In genomic region chr16:1822801-1823200, GRCh38 we compare ENCODE assay signal across 29 cellular contexts. TPM values are rescaled to one million over a fixed set of nuclear protein-coding genes. Genes with fewer than 3 reads are reported as not detected.
"Had no signal": no experiment of that assay in that cellular context is flagged by ENCODE, and none has a peak within 500 bp of the region (broad histone marks: within the 10 kb centered on the region; RNA-seq: fewer than 3 reads in every experiment).

No MANE protein-coding gene starts in this region.

- H3K4me3 ChIP-seq: stomach, suprapubic skin, testis, thoracic aorta, thyroid gland, tibial artery, tibial nerve, transverse colon, upper lobe of left lung, uterus, vagina had no signal

- H3K36me3 ChIP-seq: uterus had no signal

- H3K27ac ChIP-seq: stomach, suprapubic skin, testis, thoracic aorta, thyroid gland, tibial artery, tibial nerve, transverse colon, upper lobe of left lung, uterus, vagina had no signal

- H3K27ac Mint-ChIP-seq: stimulated activated effector memory CD8-positive, alpha-beta T cell treated with anti-CD3 and anti-CD28 coated beads, Interleukin-12 subunit alpha, Interleukin-12 subunit beta, amount 100 ng/mL, for 72 hours; stimulated activated memory B cell treated with anti-CD40 and anti-IgM and Interleukin-4, amounts not matched to agents 10 μg/mL and 1 μg/mL and 100 μg/mL, for 72 hours; stimulated activated naive B cell treated with anti-CD40 and anti-IgM and Interleukin-4, amounts not matched to agents 10 μg/mL and 1 μg/mL and 100 μg/mL, for 72 hours; stimulated activated naive CD8-positive, alpha-beta T cell treated with anti-CD3 and anti-CD28 coated beads, Interleukin-15, amount 100 ng/mL, for 72 hours; stimulated activated naive CD8-positive, alpha-beta T cell treated with anti-CD3 and anti-CD28 coated beads, Interleukin-15, Interleukin-2, amounts not matched to agents 100 ng/mL and 50 ng/mL, for 24 hours; type B pancreatic cell had no signal

- H3K27me3 ChIP-seq: stomach, suprapubic skin, testis, thyroid gland, tibial artery, tibial nerve, transverse colon, upper lobe of left lung, uterus, vagina had no signal

- H3K36me3 Mint-ChIP-seq: type B pancreatic cell had no signal

- H3K9me3 ChIP-seq: stomach, suprapubic skin, testis, thoracic aorta, thyroid gland, tibial artery, tibial nerve, transverse colon, upper lobe of left lung, uterus, vagina had no signal

- DNase-seq: stimulated activated CD4-positive, alpha-beta T cell treated with anti-CD3 and anti-CD28 coated beads, Interleukin-2, amount 100 ng/mL, for 48 hours; stimulated activated CD4-positive, alpha-beta T cell treated with anti-CD3 and anti-CD28 coated beads, Interleukin-4, amount 100 ng/mL, for 1 hour; stimulated activated CD4-positive, alpha-beta T cell treated with anti-CD3 and anti-CD28 coated beads, Interleukin-4, amount 100 ng/mL, for 24 hours; stimulated activated CD4-positive, alpha-beta T cell treated with anti-CD3 and anti-CD28 coated beads, Interleukin-4, amount 100 ng/mL, for 4 hours; stimulated activated CD8-positive, alpha-beta memory T cell treated with anti-CD3 and anti-CD28 coated beads, Interleukin-4, amount 100 ng/mL, for 48 hours; stimulated activated naive B cell treated with anti-CD40 and anti-IgM and Interleukin-4, amounts not matched to agents 10 μg/mL and 1 μg/mL and 100 μg/mL, for 72 hours; stimulated activated naive CD4-positive, alpha-beta T cell; stimulated activated naive CD4-positive, alpha-beta T cell treated with Interleukin-2 at 50 U/mL for 16 hours; stimulated activated naive CD8-positive, alpha-beta T cell treated with anti-CD3 and anti-CD28 coated beads, Interleukin-15, amount 100 ng/mL, for 72 hours; stimulated activated naive CD8-positive, alpha-beta T cell treated with anti-CD3 and anti-CD28 coated beads, Interleukin-15, Interleukin-2, amounts not matched to agents 100 U/mL and 50 U/mL, for 24 hours; stomach; substantia nigra; testis; thyroid gland; tibial artery; transverse colon; trophoblast cell; uterus had no signal

- H3K9me3 Mint-ChIP-seq: stimulated activated effector memory CD8-positive, alpha-beta T cell treated with anti-CD3 and anti-CD28 coated beads, Interleukin-12 subunit alpha, Interleukin-12 subunit beta, amount 100 ng/mL, for 72 hours; stimulated activated memory B cell treated with anti-CD40 and anti-IgM and Interleukin-4, amounts not matched to agents 10 μg/mL and 1 μg/mL and 100 μg/mL, for 72 hours; stimulated activated naive B cell treated with anti-CD40 and anti-IgM and Interleukin-4, amounts not matched to agents 10 μg/mL and 1 μg/mL and 100 μg/mL, for 72 hours; stimulated activated naive CD8-positive, alpha-beta T cell treated with anti-CD3 and anti-CD28 coated beads, Interleukin-15, amount 100 ng/mL, for 72 hours; stimulated activated naive CD8-positive, alpha-beta T cell treated with anti-CD3 and anti-CD28 coated beads, Interleukin-15, Interleukin-2, amounts not matched to agents 100 ng/mL and 50 ng/mL, for 24 hours; type B pancreatic cell had no signal

- H3K4me3 Mint-ChIP-seq: stimulated activated effector memory CD8-positive, alpha-beta T cell treated with anti-CD3 and anti-CD28 coated beads, Interleukin-12 subunit alpha, Interleukin-12 subunit beta, amount 100 ng/mL, for 72 hours; stimulated activated memory B cell treated with anti-CD40 and anti-IgM and Interleukin-4, amounts not matched to agents 10 μg/mL and 1 μg/mL and 100 μg/mL, for 72 hours; stimulated activated naive B cell treated with anti-CD40 and anti-IgM and Interleukin-4, amounts not matched to agents 10 μg/mL and 1 μg/mL and 100 μg/mL, for 72 hours; stimulated activated naive CD8-positive, alpha-beta T cell treated with anti-CD3 and anti-CD28 coated beads, Interleukin-15, amount 100 ng/mL, for 72 hours; stimulated activated naive CD8-positive, alpha-beta T cell treated with anti-CD3 and anti-CD28 coated beads, Interleukin-15, Interleukin-2, amounts not matched to agents 100 ng/mL and 50 ng/mL, for 24 hours; type B pancreatic cell had no signal

- H3K27me3 Mint-ChIP-seq: stimulated activated memory B cell treated with anti-CD40 and anti-IgM and Interleukin-4, amounts not matched to agents 10 μg/mL and 1 μg/mL and 100 μg/mL, for 72 hours; stimulated activated naive B cell treated with anti-CD40 and anti-IgM and Interleukin-4, amounts not matched to agents 10 μg/mL and 1 μg/mL and 100 μg/mL, for 72 hours; stimulated activated naive CD8-positive, alpha-beta T cell treated with anti-CD3 and anti-CD28 coated beads, Interleukin-15, amount 100 ng/mL, for 72 hours; stimulated activated naive CD8-positive, alpha-beta T cell treated with anti-CD3 and anti-CD28 coated beads, Interleukin-15, Interleukin-2, amounts not matched to agents 100 ng/mL and 50 ng/mL, for 24 hours; type B pancreatic cell had no signal

- ATAC-seq: stimulated activated effector memory CD8-positive, alpha-beta T cell treated with anti-CD3 and anti-CD28 coated beads, Interleukin-12 subunit alpha, Interleukin-12 subunit beta, amount 100 ng/mL, for 72 hours; stimulated activated memory B cell treated with anti-CD40 and anti-IgM and Interleukin-4, amounts not matched to agents 10 μg/mL and 1 μg/mL and 100 μg/mL, for 72 hours; stimulated activated naive B cell treated with anti-CD40 and anti-IgM and Interleukin-4, amounts not matched to agents 10 μg/mL and 1 μg/mL and 100 μg/mL, for 72 hours; stimulated activated naive CD8-positive, alpha-beta T cell treated with anti-CD3 and anti-CD28 coated beads, Interleukin-15, amount 100 ng/mL, for 72 hours; stimulated activated naive CD8-positive, alpha-beta T cell treated with anti-CD3 and anti-CD28 coated beads, Interleukin-15, Interleukin-2, amounts not matched to agents 100 U/mL and 50 U/mL, for 24 hours had no signal

RNA-seq across cellular contexts. Expression of gene IGFALS, which starts 29.3 kb away (rescaled TPM):
- total RNA-seq: temporal lobe, ureter, vagina had no signal
